ENCODE assay signal across 8 cellular contexts in the genomic region with DNA sequence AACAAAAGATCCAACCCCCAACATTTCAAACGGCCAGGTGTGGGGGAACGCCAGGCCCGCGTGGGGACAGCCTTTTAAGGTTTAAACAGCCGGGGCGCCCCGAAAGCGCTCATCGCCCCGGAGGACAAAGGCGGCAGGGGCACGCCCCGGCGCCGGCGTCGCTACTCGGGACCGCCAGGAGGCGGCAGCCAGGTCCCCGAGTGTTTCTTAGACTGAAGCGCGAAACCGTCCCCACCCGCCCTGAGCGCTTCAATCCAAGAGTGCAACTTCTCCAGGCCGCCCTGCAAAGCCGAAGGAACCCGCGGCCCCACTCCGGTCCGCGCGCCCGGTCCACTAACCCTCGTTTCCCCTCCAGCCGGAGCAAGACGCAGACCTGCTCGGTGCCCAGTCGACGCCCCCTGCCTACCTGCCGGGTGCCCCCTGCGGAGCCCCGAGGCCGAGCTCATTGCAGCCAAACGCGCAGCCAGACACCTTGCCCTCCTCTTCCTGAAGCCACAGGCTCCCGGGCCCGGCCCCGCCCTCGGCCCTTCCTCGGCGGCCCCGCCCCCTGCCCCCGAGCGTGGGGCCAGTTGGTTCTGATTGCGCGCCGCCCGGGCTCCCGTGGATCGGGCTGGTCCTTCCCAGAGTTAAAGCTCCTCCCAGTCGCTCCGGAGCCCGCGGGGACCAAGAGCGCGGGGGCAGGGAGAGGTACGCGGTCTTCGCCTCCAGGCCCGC. TPM values are rescaled to one million over a fixed set of nuclear protein-coding genes. Genes with fewer than 3 reads are reported as not detected.
DNase-seq lines count a peak whose midpoint lies in the region; ATAC-seq and TF ChIP-seq lines count a peak whose summit lies in the region.

A gene (minus strand): TSS at position 496 of the 714 bp plus-strand sequence. CDS start 50 bp downstream, at position 446.

- ATAC-seq in DND-41 (ENCODE audit: insufficient read depth, low read depth): peak; percentile 83
- peak; percentile 67 for ATAC-seq in GM21619 (IDR thresholded peaks at IDR 0.05; ENCODE audit: unreplicated experiment)
- peak; percentile 79 for ATAC-seq in activated T-helper 17 cell treated with anti-CD3 and anti-CD28 coated beads, Interleukin-2, amount 50 U/mL, for 72 hours (replicated peaks)
- ATAC-seq in naive thymus-derived CD4-positive, alpha-beta T cell: peak; percentile 92

- H3K4me3 Mint-ChIP-seq in activated T-helper 17 cell treated with anti-CD3 and anti-CD28 coated beads, Interleukin-2, amount 50 U/mL, for 72 hours: peak within 1 kb of the TSS; percentile 92
- peak within 1 kb of the TSS; percentile 86 to 96 (median 94) for H3K4me3 Mint-ChIP-seq in naive thymus-derived CD4-positive, alpha-beta T cell

- peaks cover 25% of the 10 kb centered on the region for H3K4me1 Mint-ChIP-seq in activated T-helper 17 cell treated with anti-CD3 and anti-CD28 coated beads, Interleukin-2, amount 50 U/mL, for 72 hours
- peaks cover 20 to 50% (median 48%) of the 10 kb centered on the region in 7 donors for H3K4me1 Mint-ChIP-seq in naive thymus-derived CD4-positive, alpha-beta T cell

- no peaks in the 10 kb centered on the region for H3K9me3 Mint-ChIP-seq in activated T-helper 17 cell treated with anti-CD3 and anti-CD28 coated beads, Interleukin-2, amount 50 U/mL, for 72 hours
- H3K9me3 Mint-ChIP-seq in naive thymus-derived CD4-positive, alpha-beta T cell: peaks cover 0 to 8% (median 0%) of the 10 kb centered on the region in 11 donors

- peak within 1 kb of the TSS; percentile 90 for H3K9ac ChIP-seq in DND-41 (ENCODE audit: low read depth, low read length)
- H3K9ac ChIP-seq in fibroblast of lung (ENCODE audit: insufficient read depth, low read length): peak within 1 kb of the TSS; percentile 51

- H3K79me2 ChIP-seq in DND-41 (ENCODE audit: insufficient read depth, low read length): peaks cover 43% of the 10 kb centered on the region
- peaks cover 10% of the 10 kb centered on the region for H3K79me2 ChIP-seq in fibroblast of lung (ENCODE audit: control insufficient read depth, insufficient read depth, low read length)

- POLR2A ChIA-PET in naive thymus-derived CD4-positive, alpha-beta T cell (lab: Charles Lee): interaction anchor here (0.7 to 4.1 kb wide), 10 partner anchors 9 to 270 kb away, joined by 3 to 18 read pairs (median 4); a partner anchor contains a TSS

- H3K4me3 ChIP-seq in DND-41 (ENCODE audit: low read depth in 1 of 2, low read length in 2 of 2) (peak within 1 kb of the TSS; percentile 91 to 95), fibroblast of lung (replicated peaks in 1 of 4; ENCODE audit: control extremely low read depth in 1 of 4, insufficient read depth in 1 of 4, low read depth in 3 of 4, low read length in 4 of 4) (peak within 1 kb of the TSS; percentile 73 to 84 (median 80))
- H3K4me3 ChIP-seq in Jurkat, Clone E6-1 (ENCODE audit: low read length): peak within 1 kb of the TSS; percentile 79
- peak within 1 kb of the TSS; percentile 78 for H3K4me3 ChIP-seq in naive thymus-derived CD4-positive, alpha-beta T cell (ENCODE audit: low read length)

- H3K36me3 Mint-ChIP-seq in activated T-helper 17 cell treated with anti-CD3 and anti-CD28 coated beads, Interleukin-2, amount 50 U/mL, for 72 hours (ENCODE audit: low read depth): peaks cover 17% of the 10 kb centered on the region
- peaks cover 0 to 7% (median 5%) of the 10 kb centered on the region in 5 donors for H3K36me3 Mint-ChIP-seq in naive thymus-derived CD4-positive, alpha-beta T cell

- H3K36me3 ChIP-seq in DND-41 (ENCODE audit: insufficient read depth, low read length): peaks cover 6% of the 10 kb centered on the region; the same call in 1 of the 2 replicates
- H3K36me3 ChIP-seq in fibroblast of lung (ENCODE audit: control insufficient read depth, insufficient read depth, low read length): no peaks in the 10 kb centered on the region
- peaks cover 0 to 10% (median 0%) of the 10 kb centered on the region in 3 experiments for H3K36me3 ChIP-seq in naive thymus-derived CD4-positive, alpha-beta T cell (ENCODE audit: control insufficient read depth in 2 of 3, insufficient read depth in 3 of 3, low read length in 3 of 3)

- H3K4me1 ChIP-seq in DND-41 (ENCODE audit: insufficient read depth, low read length) (peaks cover 23% of the 10 kb centered on the region), fibroblast of lung (ENCODE audit: control insufficient read depth, extremely low read depth, insufficient read depth, low read length) (peaks cover 2% of the 10 kb centered on the region)
- peaks cover 8 to 16% of the 10 kb centered on the region in 2 donors for H3K4me1 ChIP-seq in naive thymus-derived CD4-positive, alpha-beta T cell (ENCODE audit: control insufficient read depth in 2 of 2, insufficient read depth in 2 of 2, low read length in 2 of 2)

- intact Hi-C loops in naive thymus-derived CD4-positive, alpha-beta T cell (cut with micrococcal nuclease): loop anchor here (1.0 to 10.0 kb wide), 16 partner anchors 12 to 1708 kb away; a partner anchor contains a TSS

- peak within 1 kb of the TSS; percentile 72 for H3K27ac ChIP-seq in DND-41 (ENCODE audit: low read length)
- H3K27ac ChIP-seq in fibroblast of lung (ENCODE audit: insufficient read depth, low read length): peak within 1 kb of the TSS; percentile 80
- H3K27ac ChIP-seq in naive thymus-derived CD4-positive, alpha-beta T cell (ENCODE audit: low read depth, low read length): peak within 1 kb of the TSS; percentile 83

- CTCF ChIA-PET in naive thymus-derived CD4-positive, alpha-beta T cell (lab: Charles Lee): interaction anchor here (0.7 to 1.2 kb wide), 4 partner anchors 12 to 270 kb away, joined by 3 read pairs; no protein-coding TSS in a partner anchor

- no peaks in the 10 kb centered on the region for H3K27me3 Mint-ChIP-seq in activated T-helper 17 cell treated with anti-CD3 and anti-CD28 coated beads, Interleukin-2, amount 50 U/mL, for 72 hours
- no peaks in the 10 kb centered on the region for H3K27me3 Mint-ChIP-seq in naive thymus-derived CD4-positive, alpha-beta T cell

- peak within 1 kb of the TSS; percentile 90 for H2AFZ ChIP-seq in DND-41 (ENCODE audit: low read depth, low read length)
- H2AFZ ChIP-seq in fibroblast of lung (ENCODE audit: low read length): peak within 1 kb of the TSS; percentile 80

- H3K4me2 ChIP-seq in DND-41 (ENCODE audit: insufficient read depth, low read length) (peak within 1 kb of the TSS; percentile 77), fibroblast of lung (ENCODE audit: extremely low read depth, insufficient read depth, low read length) (peak within 1 kb of the TSS; percentile 66)

- DNase-seq in DND-41: peak; percentile 79
- DNase-seq in Jurkat, Clone E6-1 (ENCODE audit: low read depth, low spot score): peak; percentile 70
- DNase-seq in RPMI7951 (ENCODE audit: low read depth): peak; percentile 78
- DNase-seq in fibroblast of lung (ENCODE audit: low read depth in 2 of 2): peak; percentile 71 to 72
- DNase-seq in naive thymus-derived CD4-positive, alpha-beta T cell: peak; percentile 64 to 78 (median 75)
- DNase-seq in stimulated activated naive CD4-positive, alpha-beta T cell (lab: John Stamatoyannopoulos, UW): peak; percentile 57 to 81 (median 76)

- TF ChIP-seq CTCF in DND-41 (IDR thresholded peaks at IDR 0.05; ENCODE audit: borderline replicate concordance, extremely low read depth, low read length, poor library complexity, severe bottlenecking): peak; percentile 78
- TF ChIP-seq CTCF in fibroblast of lung (conservative IDR thresholded peaks at IDR 0.05 in 1 of 2, IDR thresholded peaks at IDR 0.05 in 1 of 2; ENCODE audit: low read depth in 1 of 2, low read length in 2 of 2): peak; percentile 51 to 61

- no peaks in the 10 kb centered on the region for H3K27me3 ChIP-seq in DND-41 (ENCODE audit: insufficient read depth, low read length, poor library complexity)
- H3K27me3 ChIP-seq in fibroblast of lung (ENCODE audit: control insufficient read depth, insufficient read depth, low read length): no peaks in the 10 kb centered on the region
- no peaks in the 10 kb centered on the region for H3K27me3 ChIP-seq in naive thymus-derived CD4-positive, alpha-beta T cell (ENCODE audit: control insufficient read depth in 2 of 2, insufficient read depth in 2 of 2, low read length in 2 of 2)

- H4K20me1 ChIP-seq in DND-41 (ENCODE audit: insufficient read depth, low read length) (no peaks in the 10 kb centered on the region), fibroblast of lung (ENCODE audit: control insufficient read depth, extremely low read depth, insufficient read depth, low read length) (no peaks in the 10 kb centered on the region)

- peak within 1 kb of the TSS; percentile 92 for H3K27ac Mint-ChIP-seq in activated T-helper 17 cell treated with anti-CD3 and anti-CD28 coated beads, Interleukin-2, amount 50 U/mL, for 72 hours
- H3K27ac Mint-ChIP-seq in naive thymus-derived CD4-positive, alpha-beta T cell: peak within 1 kb of the TSS; percentile 85 to 95 (median 94)

- H3K9me3 ChIP-seq in DND-41 (ENCODE audit: insufficient read depth, low read length, severe bottlenecking): no peaks in the 10 kb centered on the region
- no peaks in the 10 kb centered on the region for H3K9me3 ChIP-seq in fibroblast of lung (ENCODE audit: control insufficient read depth, insufficient read depth, low read depth, low read length)
- no peaks in the 10 kb centered on the region for H3K9me3 ChIP-seq in naive thymus-derived CD4-positive, alpha-beta T cell (ENCODE audit: control insufficient read depth in 2 of 3, low read length in 3 of 3)

RNA-seq across cellular contexts. Expression of the gene that starts here (rescaled TPM):
- 53.5 TPM for polyA plus RNA-seq in Jurkat, Clone E6-1 (2012; ENCODE audit: insufficient read depth, insufficient read length)
- 36.6 and 37.5 TPM in 2 replicates for total RNA-seq in RPMI7951 (2014; rRNA removed; shearing (Covaris generic))
- total RNA-seq in activated T-helper 17 cell treated with anti-CD3 and anti-CD28 coated beads, Interleukin-2, amount 50 U/mL, for 72 hours: 10 to 100 TPM; 21.6 to 30.0 TPM
- 31.3 and 33.5 TPM in 2 replicates for total RNA-seq in fibroblast of lung
- polyA plus RNA-seq in fibroblast of lung: 44.7 and 45.5 TPM in 2 replicates
- 15.0 and 21.6 TPM in 2 replicates for polyA plus RNA-seq in fibroblast of lung (2012)
- 8.2 TPM in 1 of 2 replicates, not detected in the other for polyA minus RNA-seq in fibroblast of lung (ENCODE audit: low replicate concordance)
- total RNA-seq in naive thymus-derived CD4-positive, alpha-beta T cell: 10 to 100 TPM in 4 of 5 experiments, 1 to 10 TPM in 1; 9.3 to 29.9 (median 23.6) TPM
- 10 to 100 TPM; 63.1 to 85.8 TPM for polyA plus RNA-seq in naive thymus-derived CD4-positive, alpha-beta T cell

Comparison
In these comparisons a context has a peak if more than half of its experiments do, and no peak if none do; other contexts are left out.
1. Peak in every context shown above with its lines: DNase-seq, ATAC-seq, H3K4me3 ChIP-seq and H3K27ac ChIP-seq.